Comparison of ENCODE assay signal across 14 cellular contexts in the genomic region with DNA sequence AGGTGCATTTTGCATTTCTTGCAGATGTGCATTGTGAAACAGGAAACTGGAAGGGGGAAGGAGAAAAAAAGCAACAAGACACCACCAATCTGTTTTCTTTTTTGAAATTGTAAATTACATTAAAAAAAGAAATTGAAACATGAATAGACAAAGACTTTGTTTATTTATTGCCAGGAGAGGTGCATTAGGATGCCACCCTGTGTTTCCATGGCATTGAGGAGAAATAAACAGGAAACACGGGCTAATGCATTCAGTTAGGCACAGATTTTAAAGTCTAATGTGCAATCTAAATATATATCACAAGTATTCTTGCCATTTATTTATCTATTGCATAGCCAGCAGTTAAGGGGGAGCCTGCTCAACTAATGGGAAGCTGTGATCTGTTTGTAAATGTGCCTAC.
DNase-seq lines count a peak whose midpoint lies in the region; ATAC-seq and TF ChIP-seq lines count a peak whose summit lies in the region.
"Had no signal": no experiment of that assay in that cellular context is flagged by ENCODE, and none has a peak within 500 bp of the region (broad histone marks: within the 10 kb centered on the region; RNA-seq: fewer than 3 reads in every experiment).

No MANE protein-coding gene starts in this region.

- 86% methylated on average over 1 of the region's 1 CpG for WGBS in SK-N-SH (ENCODE audit: low lambda C conversion rate)

- TF ChIP-seq RAD21 in SK-N-SH (IDR thresholded peaks at IDR 0.05; ENCODE audit: low read length): no peak

- in situ Hi-C loops in G401 (cut with HindIII; ENCODE audit: low sequenced_read_pairs): no loop called here

- H3K79me2 ChIP-seq in SK-N-SH (ENCODE audit: insufficient read depth): no peaks in the 10 kb centered on the region

- POLR2A ChIA-PET in SK-N-SH (lab: Yijun Ruan, JAX) (no interaction called here), T-cell (lab: Charles Lee) (no interaction called here)

- H3K4me1 ChIP-seq in SK-N-SH (ENCODE audit: control insufficient read depth in 1 of 2, insufficient read depth in 2 of 2, low read depth in 1 of 2, low read length in 1 of 2): peaks cover 0 to 3% of the 10 kb centered on the region in 2 experiments; a peak in 1 of 4 replicates

- H3K9me3 ChIP-seq in SK-N-SH: no peaks in the 10 kb centered on the region
- H3K9me3 ChIP-seq: MG63 had no signal

- H3K9ac ChIP-seq in SK-N-SH: no peak overlapping the region

- no peaks in the 10 kb centered on the region for H3K27me3 ChIP-seq in SK-N-SH (ENCODE audit: insufficient read depth)
- H3K27me3 ChIP-seq: MG63 had no signal

- intact Hi-C loops in dendritic cell treated with granulocyte-macrophage colony-stimulating factor and Interleukin-4, amounts not matched to agents 40 ng/mL and 50 ng/mL, for 4 days (cut with micrococcal nuclease): loop anchor here (5.0 kb wide), 1 partner anchor 69 kb away; no protein-coding TSS in a partner anchor

- H3K9me2 ChIP-seq in SK-N-SH: no peaks in the 10 kb centered on the region

- peak; percentile 2 for DNase-seq in SK-N-SH
- peak; percentile 8 for DNase-seq in NCI-H2171 (lab: John Stamatoyannopoulos, UW)
- no peak for DNase-seq in T-cell
- DNase-seq in G401 (ENCODE audit: low spot score): no peak
- DNase-seq: AML-193; CD8-positive, alpha-beta T cell; KG1; MG63; NCI-H1436; NCI-H446 had no signal

- no peak overlapping the region for H3K4me3 Mint-ChIP-seq in dendritic cell treated with granulocyte-macrophage colony-stimulating factor and Interleukin-4, amounts not matched to agents 40 ng/mL and 50 ng/mL, for 4 days
- H3K4me3 Mint-ChIP-seq in T-cell: no peak overlapping the region
- H3K4me3 Mint-ChIP-seq: CD8-positive, alpha-beta T cell had no signal

- no peaks in the 10 kb centered on the region for H3K9me3 Mint-ChIP-seq in dendritic cell treated with granulocyte-macrophage colony-stimulating factor and Interleukin-4, amounts not matched to agents 40 ng/mL and 50 ng/mL, for 4 days
- peaks cover 0 to 4% (median 3%) of the 10 kb centered on the region in 3 donors for H3K9me3 Mint-ChIP-seq in T-cell
- H3K9me3 Mint-ChIP-seq: CD8-positive, alpha-beta T cell had no signal

- H4K20me1 ChIP-seq in SK-N-SH (ENCODE audit: insufficient read depth): no peaks in the 10 kb centered on the region

- CTCF ChIA-PET in SK-N-SH (lab: Yijun Ruan, JAX) (interaction anchor here (0.8 kb wide), 1 partner anchor 27 kb away, joined by 3 read pairs; no protein-coding TSS in a partner anchor), T-cell (lab: Charles Lee) (no interaction called here)

- TF ChIP-seq EP300 in SK-N-SH (IDR thresholded peaks at IDR 0.05; ENCODE audit: borderline replicate concordance in 1 of 2, low read depth in 1 of 2, low read length in 1 of 2): no peak

- H3K4me2 ChIP-seq in SK-N-SH: no peak overlapping the region

- H3K4me3 ChIP-seq in SK-N-SH (ENCODE audit: low read depth in 2 of 2, low read length in 1 of 2): no peak overlapping the region
- H3K4me3 ChIP-seq: MG63 had no signal

- H3K27ac ChIP-seq in SK-N-SH (ENCODE audit: low read depth in 2 of 2, low read length in 1 of 2): no peak overlapping the region

- H3K27me3 Mint-ChIP-seq in dendritic cell treated with granulocyte-macrophage colony-stimulating factor and Interleukin-4, amounts not matched to agents 40 ng/mL and 50 ng/mL, for 4 days: no peaks in the 10 kb centered on the region
- H3K27me3 Mint-ChIP-seq in T-cell: peaks cover 0 to 5% of the 10 kb centered on the region in 2 donors

- no peak for TF ChIP-seq CTCF in SK-N-SH (IDR thresholded peaks at IDR 0.05)

- H3F3A ChIP-seq in SK-N-SH (replicated peaks; ENCODE audit: insufficient read depth): no peaks in the 10 kb centered on the region

- no peaks in the 10 kb centered on the region for H3K36me3 Mint-ChIP-seq in dendritic cell treated with granulocyte-macrophage colony-stimulating factor and Interleukin-4, amounts not matched to agents 40 ng/mL and 50 ng/mL, for 4 days (ENCODE audit: low read depth)
- no peaks in the 10 kb centered on the region for H3K36me3 Mint-ChIP-seq in T-cell
- H3K36me3 Mint-ChIP-seq: CD8-positive, alpha-beta T cell had no signal

- no peak overlapping the region for H2AFZ ChIP-seq in SK-N-SH (ENCODE audit: low read depth)

- peak overlapping the region; percentile 20 for H3K27ac Mint-ChIP-seq in dendritic cell treated with granulocyte-macrophage colony-stimulating factor and Interleukin-4, amounts not matched to agents 40 ng/mL and 50 ng/mL, for 4 days
- H3K27ac Mint-ChIP-seq in T-cell: no peak overlapping the region
- H3K27ac Mint-ChIP-seq: CD8-positive, alpha-beta T cell had no signal

- peaks cover 29% of the 10 kb centered on the region for H3K4me1 Mint-ChIP-seq in dendritic cell treated with granulocyte-macrophage colony-stimulating factor and Interleukin-4, amounts not matched to agents 40 ng/mL and 50 ng/mL, for 4 days (ENCODE audit: low read depth)
- no peaks in the 10 kb centered on the region for H3K4me1 Mint-ChIP-seq in T-cell

- ATAC-seq in SK-N-SH treated with all-trans-retinoic acid at 6 μM for 48 hours (no peak; the same call in 2 of the 3 replicates), GM18909 (IDR thresholded peaks at IDR 0.05; ENCODE audit: poor library complexity, unreplicated experiment) (no peak), GM19397 (IDR thresholded peaks at IDR 0.05; ENCODE audit: unreplicated experiment) (no peak), T-cell (replicated peaks in 1 of 4) (no peak)
- ATAC-seq: CD8-positive, alpha-beta T cell had no signal

- H3K36me3 ChIP-seq in SK-N-SH (replicated peaks in 1 of 2; ENCODE audit: control insufficient read depth in 1 of 2, insufficient read depth in 2 of 2, low read length in 1 of 2): no peaks in the 10 kb centered on the region
- H3K36me3 ChIP-seq: MG63 had no signal

TF ChIP-seq in SK-N-SH, 30 proteins besides CTCF, POLR2A, EP300 and RAD21 (continues in another document):
- TF ChIP-seq SIN3A (IDR thresholded peaks at IDR 0.05; ENCODE audit: borderline replicate concordance, low read depth, low read length): no peak
- no peak for TF ChIP-seq TCF12 (IDR thresholded peaks at IDR 0.05)
- TF ChIP-seq, protein P1, sequence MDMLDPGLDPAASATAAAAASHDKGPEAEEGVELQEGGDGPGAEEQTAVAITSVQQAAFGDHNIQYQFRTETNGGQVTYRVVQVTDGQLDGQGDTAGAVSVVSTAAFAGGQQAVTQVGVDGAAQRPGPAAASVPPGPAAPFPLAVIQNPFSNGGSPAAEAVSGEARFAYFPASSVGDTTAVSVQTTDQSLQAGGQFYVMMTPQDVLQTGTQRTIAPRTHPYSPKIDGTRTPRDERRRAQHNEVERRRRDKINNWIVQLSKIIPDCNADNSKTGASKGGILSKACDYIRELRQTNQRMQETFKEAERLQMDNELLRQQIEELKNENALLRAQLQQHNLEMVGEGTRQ (IDR thresholded peaks at IDR 0.05; ENCODE audit: borderline replicate concordance, low read depth, low read length): no peak
- TF ChIP-seq, protein P2, sequence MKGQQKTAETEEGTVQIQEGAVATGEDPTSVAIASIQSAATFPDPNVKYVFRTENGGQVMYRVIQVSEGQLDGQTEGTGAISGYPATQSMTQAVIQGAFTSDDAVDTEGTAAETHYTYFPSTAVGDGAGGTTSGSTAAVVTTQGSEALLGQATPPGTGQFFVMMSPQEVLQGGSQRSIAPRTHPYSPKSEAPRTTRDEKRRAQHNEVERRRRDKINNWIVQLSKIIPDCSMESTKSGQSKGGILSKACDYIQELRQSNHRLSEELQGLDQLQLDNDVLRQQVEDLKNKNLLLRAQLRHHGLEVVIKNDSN (IDR thresholded peaks at IDR 0.05; ENCODE audit: borderline replicate concordance, low read depth): no peak
- no peak for TF ChIP-seq CHD2 (IDR thresholded peaks at IDR 0.05; ENCODE audit: low read length, partially characterized antibody)
- TF ChIP-seq, protein P3, sequence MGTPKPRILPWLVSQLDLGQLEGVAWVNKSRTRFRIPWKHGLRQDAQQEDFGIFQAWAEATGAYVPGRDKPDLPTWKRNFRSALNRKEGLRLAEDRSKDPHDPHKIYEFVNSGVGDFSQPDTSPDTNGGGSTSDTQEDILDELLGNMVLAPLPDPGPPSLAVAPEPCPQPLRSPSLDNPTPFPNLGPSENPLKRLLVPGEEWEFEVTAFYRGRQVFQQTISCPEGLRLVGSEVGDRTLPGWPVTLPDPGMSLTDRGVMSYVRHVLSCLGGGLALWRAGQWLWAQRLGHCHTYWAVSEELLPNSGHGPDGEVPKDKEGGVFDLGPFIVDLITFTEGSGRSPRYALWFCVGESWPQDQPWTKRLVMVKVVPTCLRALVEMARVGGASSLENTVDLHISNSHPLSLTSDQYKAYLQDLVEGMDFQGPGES (IDR thresholded peaks at IDR 0.05; ENCODE audit: low read depth, low read length): no peak

TF ChIP-seq in SK-N-SH treated with all-trans-retinoic acid at 6 μM for 48 hours, 23 proteins besides CTCF, POLR2A, EP300 and RAD21:
- TF ChIP-seq ZFP30 (CRISPR knock-in tag; IDR thresholded peaks at IDR 0.05): no peak
- TF ChIP-seq, protein P4, sequence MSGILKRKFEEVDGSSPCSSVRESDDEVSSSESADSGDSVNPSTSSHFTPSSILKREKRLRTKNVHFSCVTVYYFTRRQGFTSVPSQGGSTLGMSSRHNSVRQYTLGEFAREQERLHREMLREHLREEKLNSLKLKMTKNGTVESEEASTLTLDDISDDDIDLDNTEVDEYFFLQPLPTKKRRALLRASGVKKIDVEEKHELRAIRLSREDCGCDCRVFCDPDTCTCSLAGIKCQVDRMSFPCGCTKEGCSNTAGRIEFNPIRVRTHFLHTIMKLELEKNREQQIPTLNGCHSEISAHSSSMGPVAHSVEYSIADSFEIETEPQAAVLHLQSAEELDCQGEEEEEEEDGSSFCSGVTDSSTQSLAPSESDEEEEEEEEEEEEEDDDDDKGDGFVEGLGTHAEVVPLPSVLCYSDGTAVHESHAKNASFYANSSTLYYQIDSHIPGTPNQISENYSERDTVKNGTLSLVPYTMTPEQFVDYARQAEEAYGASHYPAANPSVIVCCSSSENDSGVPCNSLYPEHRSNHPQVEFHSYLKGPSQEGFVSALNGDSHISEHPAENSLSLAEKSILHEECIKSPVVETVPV (CRISPR knock-in tag; IDR thresholded peaks at IDR 0.05): no peak
- TF ChIP-seq ZNF8 (CRISPR knock-in tag; IDR thresholded peaks at IDR 0.05): no peak
- no peak for TF ChIP-seq ZNF70 (CRISPR knock-in tag; IDR thresholded peaks at IDR 0.05)
- no peak for TF ChIP-seq RARB (CRISPR knock-in tag; IDR thresholded peaks at IDR 0.05)
- TF ChIP-seq TOX (CRISPR knock-in tag; IDR thresholded peaks at IDR 0.05; ENCODE audit: borderline replicate concordance): no peak
- TF ChIP-seq, protein P5, sequence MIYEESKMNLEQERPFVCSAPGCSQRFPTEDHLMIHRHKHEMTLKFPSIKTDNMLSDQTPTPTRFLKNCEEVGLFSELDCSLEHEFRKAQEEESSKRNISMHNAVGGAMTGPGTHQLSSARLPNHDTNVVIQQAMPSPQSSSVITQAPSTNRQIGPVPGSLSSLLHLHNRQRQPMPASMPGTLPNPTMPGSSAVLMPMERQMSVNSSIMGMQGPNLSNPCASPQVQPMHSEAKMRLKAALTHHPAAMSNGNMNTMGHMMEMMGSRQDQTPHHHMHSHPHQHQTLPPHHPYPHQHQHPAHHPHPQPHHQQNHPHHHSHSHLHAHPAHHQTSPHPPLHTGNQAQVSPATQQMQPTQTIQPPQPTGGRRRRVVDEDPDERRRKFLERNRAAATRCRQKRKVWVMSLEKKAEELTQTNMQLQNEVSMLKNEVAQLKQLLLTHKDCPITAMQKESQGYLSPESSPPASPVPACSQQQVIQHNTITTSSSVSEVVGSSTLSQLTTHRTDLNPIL (CRISPR knock-in tag; IDR thresholded peaks at IDR 0.05; ENCODE audit: low read depth): no peak

Comparison
In these comparisons a context has a peak if more than half of its experiments do, and no peak if none do; other contexts are left out.
1. DNase-seq: peak in SK-N-SH (single experiment) and NCI-H2171 (single experiment); none in T-cell (0 of 34) and G401 (single experiment).